26 cellular contexts compared by ENCODE assay signal in genomic region chr1:183553769-183554168, GRCh38. TPM values are rescaled to one million over a fixed set of nuclear protein-coding genes. Genes with fewer than 3 reads are reported as not detected.
A peak's percentile ranks its signal among the peaks of the same experiment; 100 is the strongest.
DNase-seq lines count a peak whose midpoint lies in the region; ATAC-seq and TF ChIP-seq lines count a peak whose summit lies in the region.
"Had no signal": no experiment of that assay in that cellular context is flagged by ENCODE, and none has a peak within 500 bp of the region (broad histone marks: within the 10 kb centered on the region; RNA-seq: fewer than 3 reads in every experiment).

No MANE protein-coding gene starts in this region.

- no peaks in the 10 kb centered on the region for H3K9me3 ChIP-seq in IMR-90 (ENCODE audit: control insufficient read depth, insufficient read depth, low read length)
- H3K9me3 ChIP-seq: HAP-1, left lung, SJSA1, upper lobe of left lung had no signal

- in situ Hi-C loops in IMR-90 (cut with MboI; ENCODE audit: low sequenced_read_pairs), result no loop called here

- H3K4me1 Mint-ChIP-seq in activated CD4-positive, alpha-beta T cell treated with anti-CD3 and anti-CD28 coated beads, Interleukin-2, amount 10 ng/mL, durations not matched to agents 7 days and 5 days, result peaks cover 8% of the 10 kb centered on the region
- no peaks in the 10 kb centered on the region for H3K4me1 Mint-ChIP-seq in central memory CD8-positive, alpha-beta T cell
- no peaks in the 10 kb centered on the region for H3K4me1 Mint-ChIP-seq in nephron progenitor cell

- H3K27me3 ChIP-seq in IMR-90 (ENCODE audit: control insufficient read depth, insufficient read depth, low read length), result no peaks in the 10 kb centered on the region
- H3K27me3 ChIP-seq: brain microvascular endothelial cell, foreskin keratinocyte, hepatocyte, left lung, SJSA1, upper lobe of left lung had no signal

- H3K23ac ChIP-seq in IMR-90 (ENCODE audit: low read depth, low read length), result 0 out of 2 replicates have a peak overlapping the region, but pooled peaks have one; percentile 5

- no peak overlapping the region for H2AK5ac ChIP-seq in IMR-90 (ENCODE audit: low read depth, low read length)

- no peak overlapping the region for H2BK15ac ChIP-seq in IMR-90 (ENCODE audit: low read depth, low read length)

- H3K36me3 Mint-ChIP-seq in activated CD4-positive, alpha-beta T cell treated with anti-CD3 and anti-CD28 coated beads, Interleukin-2, amount 10 ng/mL, durations not matched to agents 7 days and 5 days (ENCODE audit: low read depth), result peaks cover 56% of the 10 kb centered on the region
- peaks cover 41% of the 10 kb centered on the region for H3K36me3 Mint-ChIP-seq in central memory CD8-positive, alpha-beta T cell (ENCODE audit: insufficient read depth)
- peaks cover 53% of the 10 kb centered on the region for H3K36me3 Mint-ChIP-seq in nephron progenitor cell (ENCODE audit: low read depth)

- H4K20me1 ChIP-seq in IMR-90 (ENCODE audit: insufficient read depth, low read length), result no peaks in the 10 kb centered on the region

- no peak for TF ChIP-seq POLR2A in IMR-90 (IDR thresholded peaks at IDR 0.05; ENCODE audit: low read depth, low read length)

- no peaks in the 10 kb centered on the region; a peak in 1 of 4 replicates for H3K79me1 ChIP-seq in IMR-90 (ENCODE audit: low read depth in 1 of 2, low read length in 2 of 2)

- intact Hi-C loops in IMR-90 (cut with micrococcal nuclease), result loop anchor here (5.0 kb wide), 1 partner anchor 36 kb away; no protein-coding TSS in a partner anchor

- no peak for DNase-seq in activated CD4-positive, alpha-beta T cell treated with anti-CD3 and anti-CD28 coated beads, Interleukin-2, amount 10 ng/mL, durations not matched to agents 7 days and 5 days
- no peak for DNase-seq in activated CD4-positive, alpha-beta T cell treated with anti-CD3 and anti-CD28 coated beads for 48 hours
- no peak for DNase-seq in IMR-90
- no peak for DNase-seq in central memory CD8-positive, alpha-beta T cell (ENCODE audit: low spot score in 2 of 2)
- no peak for DNase-seq in nephron progenitor cell
- DNase-seq in globus pallidus (ENCODE audit: low spot score), result no peak
- DNase-seq in cerebellar cortex (ENCODE audit: low spot score), result no peak
- DNase-seq: 8988T; activated CD4-positive, alpha-beta T cell treated with anti-CD3 and anti-CD28 coated beads for 4 hours; brain microvascular endothelial cell; DMS79 treated with DMSO at 0.1 percent for 48 hours; effector CD8-positive, alpha-beta T cell; foreskin keratinocyte; left lung; NCI-H1048; NCI-H1694 treated with DMSO at 0.1 percent for 48 hours; NCI-H524 treated with DMSO at 0.1 percent for 48 hours; posterior cingulate gyrus; upper lobe of left lung had no signal

- no peak overlapping the region for H4K91ac ChIP-seq in IMR-90 (ENCODE audit: insufficient read depth, low read depth, low read length)

- POLR2A ChIA-PET in activated CD4-positive, alpha-beta T cell treated with anti-CD3 and anti-CD28 coated beads, Interleukin-2, amount 10 ng/mL, durations not matched to agents 7 days and 5 days (lab: Charles Lee), result no interaction called here
- POLR2A ChIA-PET in IMR-90 (lab: Charles Lee; ENCODE audit: unreplicated experiment), result no interaction called here

- no peak overlapping the region for H4K8ac ChIP-seq in IMR-90 (ENCODE audit: low read depth in 2 of 2, low read length in 2 of 2)

- no peak overlapping the region for H3K18ac ChIP-seq in IMR-90 (ENCODE audit: low read depth, low read length)

- H3K27ac Mint-ChIP-seq in activated CD4-positive, alpha-beta T cell treated with anti-CD3 and anti-CD28 coated beads, Interleukin-2, amount 10 ng/mL, durations not matched to agents 7 days and 5 days, result peak overlapping the region; percentile 42
- H3K27ac Mint-ChIP-seq in central memory CD8-positive, alpha-beta T cell (ENCODE audit: low read depth), result peak overlapping the region; percentile 27
- peak overlapping the region; percentile 18 for H3K27ac Mint-ChIP-seq in nephron progenitor cell

- H3K4ac ChIP-seq in IMR-90 (ENCODE audit: low read depth, low read length), result no peak overlapping the region

- H3K27ac ChIP-seq in IMR-90 (ENCODE audit: insufficient read depth, low read length), result no peak overlapping the region
- H3K27ac ChIP-seq: brain microvascular endothelial cell, foreskin keratinocyte, hepatocyte, HL-60, SJSA1, upper lobe of left lung had no signal

- CTCF ChIA-PET in activated CD4-positive, alpha-beta T cell treated with anti-CD3 and anti-CD28 coated beads, Interleukin-2, amount 10 ng/mL, durations not matched to agents 7 days and 5 days (lab: Charles Lee), result interaction anchor here (1.2 kb wide), 1 partner anchor 14 kb away, joined by 3 read pairs; no protein-coding TSS in a partner anchor
- CTCF ChIA-PET in IMR-90 (lab: Yijun Ruan, JAX), result interaction anchor here (0.9 kb wide), 1 partner anchor 56 kb away, joined by 3 read pairs; no protein-coding TSS in a partner anchor

- no peak overlapping the region for H4K5ac ChIP-seq in IMR-90 (ENCODE audit: low read depth, low read length)

- no peaks in the 10 kb centered on the region; the same call in 1 of the 2 replicates for H3K9me1 ChIP-seq in IMR-90 (ENCODE audit: insufficient read depth, low read length)

- no CpG with 5 or more reads among the region's 3 CpGs for WGBS in IMR-90 (ENCODE audit: extremely low coverage in 2 of 2, insufficient read length in 1 of 2), 2 experiments

- BruUV-seq in IMR-90 (replicated peaks; lab: Mats Ljungman, UMichigan), result no TSS peak

- TF ChIP-seq CTCF in IMR-90 (conservative IDR thresholded peaks at IDR 0.05; ENCODE audit: low read depth, low read length) (no peak), nephron progenitor cell (IDR thresholded peaks at IDR 0.05) (no peak)

- H3K9ac ChIP-seq in IMR-90 (ENCODE audit: low read depth, low read length), result no peak overlapping the region

- peaks cover 3% of the 10 kb centered on the region for H3K4me1 ChIP-seq in IMR-90 (ENCODE audit: control insufficient read depth, insufficient read depth, low read length)
- H3K4me1 ChIP-seq: foreskin keratinocyte, HAP-1, SJSA1 had no signal

- no peak overlapping the region for H2BK20ac ChIP-seq in IMR-90 (ENCODE audit: low read depth, low read length)

- no peak overlapping the region for H3K4me3 Mint-ChIP-seq in activated CD4-positive, alpha-beta T cell treated with anti-CD3 and anti-CD28 coated beads, Interleukin-2, amount 10 ng/mL, durations not matched to agents 7 days and 5 days
- H3K4me3 Mint-ChIP-seq in central memory CD8-positive, alpha-beta T cell, result no peak overlapping the region
- H3K4me3 Mint-ChIP-seq in nephron progenitor cell, result no peak overlapping the region
- H3K4me3 Mint-ChIP-seq: natural killer cell treated with Interleukin-12 subunit alpha and Interleukin-12 subunit beta and Interleukin-15 and Interleukin-18, amount 100 ng/mL, for 72 hours had no signal

- H3K27me3 Mint-ChIP-seq in activated CD4-positive, alpha-beta T cell treated with anti-CD3 and anti-CD28 coated beads, Interleukin-2, amount 10 ng/mL, durations not matched to agents 7 days and 5 days, result no peaks in the 10 kb centered on the region
- H3K27me3 Mint-ChIP-seq in central memory CD8-positive, alpha-beta T cell, result no peaks in the 10 kb centered on the region
- H3K27me3 Mint-ChIP-seq in nephron progenitor cell (ENCODE audit: low read depth, poor library complexity), result no peaks in the 10 kb centered on the region
- H3K27me3 Mint-ChIP-seq: natural killer cell treated with Interleukin-12 subunit alpha and Interleukin-12 subunit beta and Interleukin-15 and Interleukin-18, amount 100 ng/mL, for 72 hours had no signal

- H3K4me2 ChIP-seq in IMR-90 (ENCODE audit: low read depth, low read length), result no peak overlapping the region
- H3K4me2 ChIP-seq: hepatocyte had no signal

- TF ChIP-seq RAD21 in IMR-90 (IDR thresholded peaks at IDR 0.05; ENCODE audit: low read length), result no peak

- H3K14ac ChIP-seq in IMR-90 (replicated peaks; ENCODE audit: low read depth, low read length), result no peak overlapping the region

- no peaks in the 10 kb centered on the region for H3K9me3 Mint-ChIP-seq in activated CD4-positive, alpha-beta T cell treated with anti-CD3 and anti-CD28 coated beads, Interleukin-2, amount 10 ng/mL, durations not matched to agents 7 days and 5 days
- H3K9me3 Mint-ChIP-seq in central memory CD8-positive, alpha-beta T cell, result no peaks in the 10 kb centered on the region
- no peaks in the 10 kb centered on the region for H3K9me3 Mint-ChIP-seq in nephron progenitor cell
- H3K9me3 Mint-ChIP-seq: natural killer cell treated with Interleukin-12 subunit alpha and Interleukin-12 subunit beta and Interleukin-15 and Interleukin-18, amount 100 ng/mL, for 72 hours had no signal

- H2BK120ac ChIP-seq in IMR-90 (ENCODE audit: low read depth, low read length), result no peak overlapping the region

- dilution Hi-C loops in IMR-90 (cut with HindIII; ENCODE audit: low sequenced_read_pairs, unreplicated experiment), result no loop called here

- H2AK9ac ChIP-seq in IMR-90 (replicated peaks; ENCODE audit: low read depth, low read length, poor library complexity), result no peak overlapping the region

- no peak overlapping the region for H2BK5ac ChIP-seq in IMR-90 (ENCODE audit: low read depth, low read length, poor library complexity, severe bottlenecking)

- peaks cover 25% of the 10 kb centered on the region for H3K36me3 ChIP-seq in IMR-90 (ENCODE audit: control insufficient read depth, insufficient read depth, low read length)

- H3K56ac ChIP-seq in IMR-90 (ENCODE audit: extremely low read depth, insufficient read depth, low read length), result no peak overlapping the region

- ATAC-seq in IMR-90 (ENCODE audit: low read depth), result no peak; the same call in 1 of the 2 replicates
- no peak for ATAC-seq in central memory CD8-positive, alpha-beta T cell (replicated peaks; ENCODE audit: extremely low read depth, poor library complexity, severe bottlenecking)
- ATAC-seq in HG02885 (IDR thresholded peaks at IDR 0.05; ENCODE audit: poor library complexity, unreplicated experiment), result no peak
- ATAC-seq: foreskin keratinocyte; natural killer cell treated with Interleukin-12 subunit alpha and Interleukin-12 subunit beta and Interleukin-15 and Interleukin-18, amount 100 ng/mL, for 72 hours; sciatic nerve had no signal

- no peak overlapping the region for H3K4me3 ChIP-seq in IMR-90 (ENCODE audit: insufficient read depth, low read depth, low read length)
- H3K4me3 ChIP-seq: HAP-1, hepatocyte, left lung, SJSA1, upper lobe of left lung had no signal

- H2AFZ ChIP-seq in IMR-90 (replicated peaks; ENCODE audit: low read length, poor library complexity), result no peak overlapping the region
- H2AFZ ChIP-seq: hepatocyte had no signal

TF ChIP-seq in IMR-90, 13 proteins besides CTCF, POLR2A, EP300 and RAD21:
- TF ChIP-seq CEBPB (IDR thresholded peaks at IDR 0.05; ENCODE audit: low read depth, low read length), result no peak

RNA-seq across cellular contexts. Expression of gene NCF2, which starts 36.5 kb away (rescaled TPM):
- 10 to 100 TPM; 15.3 to 15.8 TPM for total RNA-seq in activated CD4-positive, alpha-beta T cell treated with anti-CD3 and anti-CD28 coated beads, Interleukin-2, amount 10 ng/mL, durations not matched to agents 7 days and 5 days
- 2.8 and 3.2 TPM in 2 replicates for total RNA-seq in IMR-90 (2012; rRNA removed)
- polyA plus RNA-seq in IMR-90 (2012; rRNA removed), result 2.6 and 4.2 TPM in 2 replicates
- 0.45 and 1.8 TPM in 2 replicates for polyA plus RNA-seq in IMR-90 (2012; cell fraction: cytosol; rRNA removed)
- polyA plus RNA-seq in IMR-90 (2012; cell fraction: nucleus; rRNA removed; ENCODE audit: low replicate concordance), result 0.52 and 0.64 TPM in 2 replicates
